ENCODE assay signal across 17 cellular contexts in the genomic region with DNA sequence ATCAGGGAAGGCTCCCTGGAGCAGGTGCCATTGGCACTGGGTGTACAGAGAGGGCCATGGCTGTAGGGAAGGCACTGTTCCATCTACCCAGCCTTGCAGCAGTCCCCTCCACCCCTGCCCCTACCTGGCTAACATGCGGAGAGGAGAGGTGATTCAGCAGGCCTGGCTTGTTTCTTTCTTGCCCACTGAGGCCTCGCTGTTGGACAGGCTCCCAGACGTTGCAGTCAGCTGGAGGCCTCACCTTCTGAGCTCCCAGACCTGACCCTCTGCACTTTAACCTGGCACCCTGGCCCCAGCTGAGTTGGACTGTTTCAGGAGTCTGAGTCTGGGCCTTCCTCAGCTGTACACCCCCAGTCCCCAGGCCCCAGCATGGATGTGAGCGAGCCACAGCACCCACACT. TPM values are rescaled to one million over a fixed set of nuclear protein-coding genes. Genes with fewer than 3 reads are reported as not detected.
DNase-seq lines count a peak whose midpoint lies in the region; ATAC-seq and TF ChIP-seq lines count a peak whose summit lies in the region.
"Had no signal": no experiment of that assay in that cellular context is flagged by ENCODE, and none has a peak within 500 bp of the region (broad histone marks: within the 10 kb centered on the region; RNA-seq: fewer than 3 reads in every experiment).

No MANE protein-coding gene starts in this region.

- peak overlapping the region; percentile 56; the same call in 1 of the 2 replicates for H2AK5ac ChIP-seq in IMR-90 (ENCODE audit: low read depth, low read length)
- H2AK5ac ChIP-seq in trophoblast cell (ENCODE audit: low read length) = peak overlapping the region; percentile 4

- POLR2A ChIA-PET in IMR-90 (lab: Charles Lee; ENCODE audit: unreplicated experiment) = no interaction called here

- no peaks in the 10 kb centered on the region for H3K36me3 ChIP-seq in IMR-90 (ENCODE audit: control insufficient read depth, insufficient read depth, low read length)
- no peaks in the 10 kb centered on the region for H3K36me3 ChIP-seq in body of pancreas (replicated peaks in 1 of 2; ENCODE audit: insufficient read depth in 1 of 2, low read depth in 2 of 2)
- no peaks in the 10 kb centered on the region for H3K36me3 ChIP-seq in left ventricle myocardium inferior
- H3K36me3 ChIP-seq in trophoblast cell (ENCODE audit: control insufficient read depth in 1 of 2, insufficient read depth in 2 of 2, low read length in 2 of 2) = peaks cover 0 to 6% of the 10 kb centered on the region in 2 experiments

- no TSS peak for BruUV-seq in IMR-90 (replicated peaks; lab: Mats Ljungman, UMichigan)

- TF ChIP-seq RAD21 in IMR-90 (IDR thresholded peaks at IDR 0.05; ENCODE audit: low read length) = no peak

- no peak overlapping the region for H3K27ac ChIP-seq in IMR-90 (ENCODE audit: insufficient read depth, low read length)
- peak overlapping the region in 3 of 4 donors; percentile 8 to 50 (median 32) for H3K27ac ChIP-seq in body of pancreas
- peak overlapping the region; percentile 81 for H3K27ac ChIP-seq in left ventricle myocardium inferior (replicated peaks)
- peak overlapping the region; percentile 69 for H3K27ac ChIP-seq in trophoblast cell (ENCODE audit: low read depth, low read length)

- no peak overlapping the region for H3K56ac ChIP-seq in IMR-90 (ENCODE audit: extremely low read depth, insufficient read depth, low read length)

- H4K91ac ChIP-seq in IMR-90 (ENCODE audit: insufficient read depth, low read depth, low read length) (no peak overlapping the region), trophoblast cell (ENCODE audit: low read depth, low read length) (peak overlapping the region; percentile 75)

- H3K27me3 ChIP-seq in IMR-90 (ENCODE audit: control insufficient read depth, insufficient read depth, low read length) (no peaks in the 10 kb centered on the region), body of pancreas (no peaks in the 10 kb centered on the region), left ventricle myocardium inferior (ENCODE audit: low read depth) (no peaks in the 10 kb centered on the region), trophoblast cell (ENCODE audit: insufficient read depth, low read length) (no peaks in the 10 kb centered on the region)

- dilution Hi-C loops in IMR-90 (cut with HindIII; ENCODE audit: low sequenced_read_pairs, unreplicated experiment) = no loop called here

- ATAC-seq in IMR-90 (ENCODE audit: low read depth) = no peak
- no peak for ATAC-seq in body of pancreas
- ATAC-seq: T-cell had no signal

- H2AFZ ChIP-seq in IMR-90 (replicated peaks; ENCODE audit: low read length, poor library complexity) (no peak overlapping the region), trophoblast cell (ENCODE audit: insufficient read depth, low read length, poor library complexity) (no peak overlapping the region)

- no peak overlapping the region for H2AK9ac ChIP-seq in IMR-90 (replicated peaks; ENCODE audit: low read depth, low read length, poor library complexity)

- intact Hi-C loops in IMR-90 (cut with micrococcal nuclease) (no loop called here), body of pancreas (cut with DNase I) (no loop called here), left ventricle myocardium inferior (cut with micrococcal nuclease) (no loop called here)

- H3K4me2 ChIP-seq in IMR-90 (ENCODE audit: low read depth, low read length) (no peak overlapping the region), trophoblast cell (ENCODE audit: low read length) (peak overlapping the region; percentile 1)

- H2BK20ac ChIP-seq in IMR-90 (ENCODE audit: low read depth, low read length) = no peak overlapping the region

- WGBS in IMR-90 (ENCODE audit: extremely low coverage in 2 of 2, insufficient read length in 1 of 2), 2 experiments = 60% methylated on average over 2 of the region's 4 CpGs; no CpG with 5 or more reads in 1 of the 2 experiments
- WGBS in body of pancreas, 2 donors = 73 to 75% methylated on average over 4 of the region's 4 CpGs
- no CpG with 5 or more reads among the region's 4 CpGs for WGBS in trophoblast cell (ENCODE audit: extremely low coverage, insufficient coverage, insufficient read length)

- peak overlapping the region; percentile 20 for H3K4ac ChIP-seq in IMR-90 (ENCODE audit: low read depth, low read length)
- H3K4ac ChIP-seq in trophoblast cell (ENCODE audit: low read depth, low read length) = peak overlapping the region; percentile 13

- no peak for TF ChIP-seq POLR2A in IMR-90 (IDR thresholded peaks at IDR 0.05; ENCODE audit: low read depth, low read length)
- no peak for TF ChIP-seq POLR2A in body of pancreas (IDR thresholded peaks at IDR 0.05)

- no peak overlapping the region for H4K5ac ChIP-seq in IMR-90 (ENCODE audit: low read depth, low read length)

- peaks cover 11% of the 10 kb centered on the region; the same call in 1 of the 2 replicates for H4K20me1 ChIP-seq in IMR-90 (ENCODE audit: insufficient read depth, low read length)

- H3K18ac ChIP-seq in IMR-90 (ENCODE audit: low read depth, low read length) = no peak overlapping the region; the same call in 1 of the 2 replicates
- peak overlapping the region; percentile 78 for H3K18ac ChIP-seq in trophoblast cell (ENCODE audit: low read length)

- in situ Hi-C loops in IMR-90 (cut with MboI; ENCODE audit: low sequenced_read_pairs) = no loop called here

- H3K9me3 ChIP-seq in IMR-90 (ENCODE audit: control insufficient read depth, insufficient read depth, low read length) (no peaks in the 10 kb centered on the region), body of pancreas (no peaks in the 10 kb centered on the region), left ventricle myocardium inferior (replicated peaks) (no peaks in the 10 kb centered on the region), trophoblast cell (ENCODE audit: insufficient read depth, low read depth, low read length) (no peaks in the 10 kb centered on the region)

- DNase-seq in IMR-90 (no peak), body of pancreas (no peak), left ventricle myocardium inferior (peak; percentile 13), trophoblast cell (no peak), SW 1271 (lab: John Stamatoyannopoulos, UW) (no peak), activated T-cell treated with anti-CD3 and anti-CD28 coated beads for 4 hours (no peak), cerebellar cortex (ENCODE audit: low spot score) (no peak), glomerular visceral epithelial cell (ENCODE audit: extremely low spot score) (no peak)
- DNase-seq: activated naive CD8-positive, alpha-beta T cell treated with anti-CD3 and anti-CD28 coated beads, Interleukin-2, amount 10 ng/mL, durations not matched to agents 7 days and 5 days; DND-41; HCEC 1CT; midbrain; NCI-H524; nucleus accumbens; RPMI8226; T-cell had no signal

- H3K23ac ChIP-seq in IMR-90 (ENCODE audit: low read depth, low read length) = no peak overlapping the region
- H3K23ac ChIP-seq in trophoblast cell (ENCODE audit: low read length) = no peak overlapping the region

- no peak overlapping the region for H2BK15ac ChIP-seq in IMR-90 (ENCODE audit: low read depth, low read length)

- H2BK5ac ChIP-seq in IMR-90 (ENCODE audit: low read depth, low read length, poor library complexity, severe bottlenecking) (no peak overlapping the region), trophoblast cell (ENCODE audit: low read depth, low read length, poor library complexity) (peak overlapping the region; percentile 29)

- H3K9me1 ChIP-seq in IMR-90 (ENCODE audit: insufficient read depth, low read length) = peaks cover 22% of the 10 kb centered on the region

- TF ChIP-seq CTCF in IMR-90 (conservative IDR thresholded peaks at IDR 0.05; ENCODE audit: low read depth, low read length) (no peak), body of pancreas (IDR thresholded peaks at IDR 0.05) (no peak), left ventricle myocardium inferior (IDR thresholded peaks at IDR 0.05; ENCODE audit: borderline replicate concordance) (no peak)

- peak overlapping the region; percentile 12 for H2BK12ac ChIP-seq in trophoblast cell (ENCODE audit: low read length)

- CTCF ChIA-PET in IMR-90 (lab: Yijun Ruan, JAX) = no interaction called here

- H3K79me1 ChIP-seq in IMR-90 (ENCODE audit: low read depth in 1 of 2, low read length in 2 of 2) = peaks cover 0 to 17% of the 10 kb centered on the region in 2 experiments; a peak in 3 of 4 replicates
- peaks cover 28% of the 10 kb centered on the region for H3K79me1 ChIP-seq in trophoblast cell (ENCODE audit: low read length)

- peak overlapping the region; percentile 16; the same call in 1 of the 2 replicates for H2BK120ac ChIP-seq in IMR-90 (ENCODE audit: low read depth, low read length)
- peak overlapping the region; percentile 9 for H2BK120ac ChIP-seq in trophoblast cell (ENCODE audit: insufficient read depth, low read length, poor library complexity)

- H4K8ac ChIP-seq in IMR-90 (ENCODE audit: low read depth in 2 of 2, low read length in 2 of 2) (0 out of 4 replicates have a peak overlapping the region, but pooled peaks of 1 of the 2 experiments have one; percentile 25), trophoblast cell (ENCODE audit: low read depth, low read length) (peak overlapping the region; percentile 13)

- H4K12ac ChIP-seq in trophoblast cell (ENCODE audit: low read depth, low read length) = no peak overlapping the region

- H3K4me1 ChIP-seq in IMR-90 (ENCODE audit: control insufficient read depth, insufficient read depth, low read length) (peaks cover 27% of the 10 kb centered on the region), body of pancreas (peaks cover 20% of the 10 kb centered on the region), left ventricle myocardium inferior (peaks cover 100% of the 10 kb centered on the region), trophoblast cell (ENCODE audit: control insufficient read depth in 1 of 2, insufficient read depth in 2 of 2, low read length in 2 of 2) (peaks cover 57 to 61% of the 10 kb centered on the region in 2 experiments)

- H3K14ac ChIP-seq in IMR-90 (replicated peaks; ENCODE audit: low read depth, low read length) = 0 out of 2 replicates have a peak overlapping the region, but pooled peaks have one; percentile 12
- H3K14ac ChIP-seq in trophoblast cell (ENCODE audit: low read length) = peak overlapping the region; percentile 63

- peaks cover 16% of the 10 kb centered on the region for H3K79me2 ChIP-seq in trophoblast cell (ENCODE audit: control insufficient read depth, insufficient read depth, low read length, poor library complexity)

- no peak overlapping the region for H3K9ac ChIP-seq in IMR-90 (ENCODE audit: low read depth, low read length)
- H3K9ac ChIP-seq in trophoblast cell (ENCODE audit: low read length) = no peak overlapping the region

- H3K4me3 ChIP-seq in IMR-90 (ENCODE audit: insufficient read depth, low read depth, low read length) (no peak overlapping the region), body of pancreas (no peak overlapping the region), left ventricle myocardium inferior (no peak overlapping the region), trophoblast cell (ENCODE audit: low read depth, low read length) (no peak overlapping the region)

TF ChIP-seq in IMR-90, 13 proteins besides CTCF, POLR2A, EP300 and RAD21 (continues in another document):
- no peak for TF ChIP-seq RCOR1 (IDR thresholded peaks at IDR 0.05; ENCODE audit: insufficient replicate concordance, low read length)

RNA-seq across cellular contexts. Expression of a gene that starts 34.9 kb away (rescaled TPM):
- total RNA-seq in IMR-90 (2012; rRNA removed) (1.4 and 1.6 TPM in 2 replicates), body of pancreas (10 to 100 TPM; 10.4 to 11.2 TPM), left ventricle myocardium inferior (15.6 TPM)
- 4.2 and 4.4 TPM in 2 replicates for polyA plus RNA-seq in IMR-90 (2012; rRNA removed)
- 3.2 and 6.3 TPM in 2 replicates for polyA plus RNA-seq in IMR-90 (2012; cell fraction: cytosol; rRNA removed)
- 6.9 and 11.9 TPM in 2 replicates for polyA plus RNA-seq in IMR-90 (2012; cell fraction: nucleus; rRNA removed; ENCODE audit: low replicate concordance)
- polyA plus RNA-seq in trophoblast cell (2013) = 54.7 and 55.5 TPM in 2 replicates
- total RNA-seq: activated T-helper 2 cell treated with anti-CD3 and anti-CD28 coated beads, Interferon-gamma antibody, Interleukin-2, Interleukin-4, amounts not matched to agents 10 μg/mL and 5 μg/mL and 100 μg/mL, durations not matched to agents 14 hours and 24 hours and 36 hours had no signal
